20 cellular contexts compared by ENCODE assay signal in genomic region chr9:90816690-90817089, GRCh38. TPM values are rescaled to one million over a fixed set of nuclear protein-coding genes. Genes with fewer than 3 reads are reported as not detected.
DNase-seq lines count a peak whose midpoint lies in the region; ATAC-seq and TF ChIP-seq lines count a peak whose summit lies in the region.
"Had no signal": no experiment of that assay in that cellular context is flagged by ENCODE, and none has a peak within 500 bp of the region (broad histone marks: within the 10 kb centered on the region; RNA-seq: fewer than 3 reads in every experiment).

No MANE protein-coding gene starts in this region.

- H3K27me3 ChIP-seq in Loucy (ENCODE audit: insufficient read depth, low read length, poor library complexity, severe bottlenecking) (no peaks in the 10 kb centered on the region), parathyroid adenoma (ENCODE audit: control insufficient read depth, insufficient read depth, low read length) (no peaks in the 10 kb centered on the region)
- H3K27me3 ChIP-seq: SJSA1 had no signal

- POLR2A ChIA-PET in activated CD4-positive, alpha-beta T cell treated with anti-CD3 and anti-CD28 coated beads for 36 hours (lab: Charles Lee): no interaction called here

- H3K79me2 ChIP-seq in Loucy (ENCODE audit: insufficient read depth, low read length): peaks cover 95% of the 10 kb centered on the region
- peaks cover 38% of the 10 kb centered on the region for H3K79me2 ChIP-seq in parathyroid adenoma

- no peak for ATAC-seq in activated CD4-positive, alpha-beta T cell treated with anti-CD3 and anti-CD28 coated beads for 36 hours
- no peak for ATAC-seq in GM21529 (IDR thresholded peaks at IDR 0.05; ENCODE audit: unreplicated experiment)
- no peak for ATAC-seq in GM19328 (IDR thresholded peaks at IDR 0.05; ENCODE audit: unreplicated experiment)
- ATAC-seq: Right ventricle myocardium inferior had no signal

- H2AFZ ChIP-seq in Loucy (ENCODE audit: low read length) (no peak overlapping the region), parathyroid adenoma (no peak overlapping the region)

- peaks cover 10% of the 10 kb centered on the region for H3K27me3 Mint-ChIP-seq in activated CD4-positive, alpha-beta T cell treated with anti-CD3 and anti-CD28 coated beads, Interleukin-2, amount 10 ng/mL, durations not matched to agents 24 days and 14 days
- peaks cover 2% of the 10 kb centered on the region for H3K27me3 Mint-ChIP-seq in activated CD4-positive, alpha-beta T cell treated with anti-CD3 and anti-CD28 coated beads for 36 hours
- peaks cover 0 to 3% (median 0%) of the 10 kb centered on the region in 3 donors for H3K27me3 Mint-ChIP-seq in immature natural killer cell (ENCODE audit: low read depth in 3 of 3)

- H3K4me1 ChIP-seq in Loucy (ENCODE audit: insufficient read depth, low read length, poor library complexity, severe bottlenecking) (peaks cover 58% of the 10 kb centered on the region), parathyroid adenoma (peaks cover 28% of the 10 kb centered on the region)
- H3K4me1 ChIP-seq: SJSA1 had no signal

- no peaks in the 10 kb centered on the region for H3K9me2 ChIP-seq in Loucy (replicated peaks; ENCODE audit: low read depth, low read length)

- H3K4me3 Mint-ChIP-seq in activated CD4-positive, alpha-beta T cell treated with anti-CD3 and anti-CD28 coated beads, Interleukin-2, amount 10 ng/mL, durations not matched to agents 24 days and 14 days: no peak overlapping the region
- no peak overlapping the region for H3K4me3 Mint-ChIP-seq in activated CD4-positive, alpha-beta T cell treated with anti-CD3 and anti-CD28 coated beads for 36 hours
- peak overlapping the region in 1 of 5 donors; percentile 1 for H3K4me3 Mint-ChIP-seq in immature natural killer cell
- H3K4me3 Mint-ChIP-seq: H9 had no signal

- peak overlapping the region; percentile 30 for H3K27ac Mint-ChIP-seq in activated CD4-positive, alpha-beta T cell treated with anti-CD3 and anti-CD28 coated beads, Interleukin-2, amount 10 ng/mL, durations not matched to agents 24 days and 14 days
- H3K27ac Mint-ChIP-seq in activated CD4-positive, alpha-beta T cell treated with anti-CD3 and anti-CD28 coated beads for 36 hours: no peak overlapping the region
- H3K27ac Mint-ChIP-seq in immature natural killer cell: peak overlapping the region in 5 of 6 donors; percentile 11 to 98 (median 95)
- H3K27ac Mint-ChIP-seq: H9 had no signal

- H3K27ac ChIP-seq in parathyroid adenoma: peak overlapping the region; percentile 82
- H3K27ac ChIP-seq: 22Rv1, SJSA1 had no signal

- H3K4me3 ChIP-seq in Loucy (ENCODE audit: low read length, poor library complexity, severe bottlenecking) (no peak overlapping the region), parathyroid adenoma (ENCODE audit: low read depth, low read length) (no peak overlapping the region)
- H3K4me3 ChIP-seq: SJSA1 had no signal

- intact Hi-C loops in activated CD4-positive, alpha-beta T cell treated with anti-CD3 and anti-CD28 coated beads, Interleukin-2, amount 10 ng/mL, durations not matched to agents 24 days and 14 days (cut with micrococcal nuclease): no loop called here
- intact Hi-C loops in activated CD4-positive, alpha-beta T cell treated with anti-CD3 and anti-CD28 coated beads for 36 hours (cut with DNase I, micrococcal nuclease): no loop called here

- H3K4me2 ChIP-seq in Loucy (ENCODE audit: low read depth, low read length, poor library complexity, severe bottlenecking) (peak overlapping the region; percentile 71), parathyroid adenoma (ENCODE audit: low read length) (no peak overlapping the region)

- H3K4me1 Mint-ChIP-seq in activated CD4-positive, alpha-beta T cell treated with anti-CD3 and anti-CD28 coated beads, Interleukin-2, amount 10 ng/mL, durations not matched to agents 24 days and 14 days: peaks cover 4% of the 10 kb centered on the region
- H3K4me1 Mint-ChIP-seq in activated CD4-positive, alpha-beta T cell treated with anti-CD3 and anti-CD28 coated beads for 36 hours: peaks cover 11% of the 10 kb centered on the region
- peaks cover 58 to 93% of the 10 kb centered on the region in 2 donors for H3K4me1 Mint-ChIP-seq in immature natural killer cell

- H3K9ac ChIP-seq in Loucy (ENCODE audit: low read depth, low read length, poor library complexity, severe bottlenecking) (peak overlapping the region; percentile 73), parathyroid adenoma (no peak overlapping the region)

- CTCF ChIA-PET in activated CD4-positive, alpha-beta T cell treated with anti-CD3 and anti-CD28 coated beads for 36 hours (lab: Charles Lee): no interaction called here

- H3K36me3 ChIP-seq in Loucy (ENCODE audit: insufficient read depth, low read length) (peaks cover 33% of the 10 kb centered on the region; the same call in 1 of the 2 replicates), parathyroid adenoma (ENCODE audit: control insufficient read depth, insufficient read depth, low read length) (peaks cover 2% of the 10 kb centered on the region)
- H3K36me3 ChIP-seq: SJSA1 had no signal

- H3K9me3 ChIP-seq in Loucy (ENCODE audit: insufficient read depth, low read depth, low read length) (no peaks in the 10 kb centered on the region), parathyroid adenoma (ENCODE audit: control insufficient read depth, low read length) (no peaks in the 10 kb centered on the region)
- H3K9me3 ChIP-seq: SJSA1 had no signal

- peaks cover 10% of the 10 kb centered on the region for H3K9me3 Mint-ChIP-seq in activated CD4-positive, alpha-beta T cell treated with anti-CD3 and anti-CD28 coated beads, Interleukin-2, amount 10 ng/mL, durations not matched to agents 24 days and 14 days
- peaks cover 2% of the 10 kb centered on the region for H3K9me3 Mint-ChIP-seq in activated CD4-positive, alpha-beta T cell treated with anti-CD3 and anti-CD28 coated beads for 36 hours (ENCODE audit: low read depth)
- no peaks in the 10 kb centered on the region for H3K9me3 Mint-ChIP-seq in immature natural killer cell

- H3F3A ChIP-seq in Loucy (ENCODE audit: low read depth): peaks cover 8% of the 10 kb centered on the region

- TF ChIP-seq CTCF in Loucy (conservative IDR thresholded peaks at IDR 0.05; ENCODE audit: low read length) (no peak), parathyroid adenoma (IDR thresholded peaks at IDR 0.05) (no peak)

- no peak for DNase-seq in activated CD4-positive, alpha-beta T cell treated with anti-CD3 and anti-CD28 coated beads, Interleukin-2, amount 10 ng/mL, durations not matched to agents 24 days and 14 days
- no peak for DNase-seq in activated CD4-positive, alpha-beta T cell treated with anti-CD3 and anti-CD28 coated beads for 36 hours
- no peak for DNase-seq in immature natural killer cell
- DNase-seq in activated gamma-delta T cell (lab: John Stamatoyannopoulos, UW): no peak
- DNase-seq: ACHN, DMS53, EL, GF-D8, H9, NCI-H1694, NCI-H2081 treated with DMSO at 0.1 percent for 48 hours, NCI-H2171 treated with DMSO at 0.1 percent for 48 hours, NCI-H524 treated with DMSO at 0.1 percent for 48 hours had no signal

- H4K20me1 ChIP-seq in Loucy (ENCODE audit: insufficient read depth, low read length, poor library complexity, severe bottlenecking): no peaks in the 10 kb centered on the region

- H3K36me3 Mint-ChIP-seq in activated CD4-positive, alpha-beta T cell treated with anti-CD3 and anti-CD28 coated beads, Interleukin-2, amount 10 ng/mL, durations not matched to agents 24 days and 14 days (ENCODE audit: low read depth): peaks cover 2% of the 10 kb centered on the region
- no peaks in the 10 kb centered on the region for H3K36me3 Mint-ChIP-seq in activated CD4-positive, alpha-beta T cell treated with anti-CD3 and anti-CD28 coated beads for 36 hours (ENCODE audit: low read depth)
- peaks cover 4 to 31% (median 25%) of the 10 kb centered on the region in 3 donors for H3K36me3 Mint-ChIP-seq in immature natural killer cell

RNA-seq across cellular contexts. Expression of gene SYK, which starts 15.1 kb away (rescaled TPM):
- 0.05 and 0.16 TPM in 2 replicates for total RNA-seq in activated CD4-positive, alpha-beta T cell treated with anti-CD3 and anti-CD28 coated beads, Interleukin-2, amount 10 ng/mL, durations not matched to agents 24 days and 14 days
- total RNA-seq in activated CD4-positive, alpha-beta T cell treated with anti-CD3 and anti-CD28 coated beads for 36 hours: under 1 TPM; 0.11 to 0.64 TPM
- polyA plus RNA-seq in immature natural killer cell: 100 to 1,000 TPM in 1 of 3 donors, 10 to 100 TPM in 2; 50.1 to 125 (median 82.6) TPM
- total RNA-seq: SJSA1 had no signal
